In genomic region chr2:208062113-208062512, GRCh38 we compare ENCODE assay signal across 9 cellular contexts. TPM values are rescaled to one million over a fixed set of nuclear protein-coding genes. Genes with fewer than 3 reads are reported as not detected.
A peak's percentile ranks its signal among the peaks of the same experiment; 100 is the strongest.
DNase-seq lines count a peak whose midpoint lies in the region; ATAC-seq and TF ChIP-seq lines count a peak whose summit lies in the region.
"Had no signal": no experiment of that assay in that cellular context is flagged by ENCODE, and none has a peak within 500 bp of the region (broad histone marks: within the 10 kb centered on the region; RNA-seq: fewer than 3 reads in every experiment).

No MANE protein-coding gene starts in this region.

- in situ Hi-C loops in GM13977 (cut with MboI; ENCODE audit: low pct_unique_long_range_greater_than_20kb, low sequenced_read_pairs, unreplicated experiment), result loop anchor here (10.0 kb wide), 1 partner anchor 317 kb away; no protein-coding TSS in a partner anchor

- DNase-seq in Ammon's horn (ENCODE audit: low spot score) (peak; percentile 20), GM13977 (ENCODE audit: low spot score) (no peak), SJCRH30 (peak; percentile 34 to 62), glutamatergic neuron (no peak), HK-2 (ENCODE audit: unreplicated experiment) (no peak), GM19240 (ENCODE audit: insufficient read length, low spot score) (no peak)
- no peak for DNase-seq in activated CD8-positive, alpha-beta memory T cell treated with anti-CD3 and anti-CD28 coated beads, Interleukin-2, amount 50 U/mL, for 48 hours
- DNase-seq: aorta had no signal

- peak; percentile 40 for TF ChIP-seq CTCF in GM13977 (IDR thresholded peaks at IDR 0.05; ENCODE audit: extremely low read depth, insufficient read depth, missing control alignments)
- peak; percentile 31 for TF ChIP-seq CTCF in glutamatergic neuron (IDR thresholded peaks at IDR 0.05; ENCODE audit: partially characterized antibody, unreplicated experiment)

- no peaks in the 10 kb centered on the region for H3K27me3 ChIP-seq in SJCRH30

- no peaks in the 10 kb centered on the region for H3K36me3 Mint-ChIP-seq in glutamatergic neuron (ENCODE audit: unreplicated experiment)

- H3K27ac ChIP-seq in SJCRH30, result no peak overlapping the region

- H3K9me3 ChIP-seq in SJCRH30 (replicated peaks), result no peaks in the 10 kb centered on the region

- no peaks in the 10 kb centered on the region for H3K27me3 Mint-ChIP-seq in glutamatergic neuron (ENCODE audit: unreplicated experiment)

- H3K4me3 ChIP-seq in SJCRH30, result no peak overlapping the region

- H3K36me3 ChIP-seq in SJCRH30, result no peaks in the 10 kb centered on the region

- H3K27ac Mint-ChIP-seq in glutamatergic neuron (ENCODE audit: unreplicated experiment), result no peak overlapping the region

- no peak for ATAC-seq in GM18870 (IDR thresholded peaks at IDR 0.05; ENCODE audit: unreplicated experiment)

- H3K4me3 Mint-ChIP-seq in glutamatergic neuron (ENCODE audit: unreplicated experiment), result no peak overlapping the region

- H3K4me1 Mint-ChIP-seq in glutamatergic neuron (ENCODE audit: low read depth, unreplicated experiment), result no peaks in the 10 kb centered on the region

- H3K4me1 ChIP-seq in SJCRH30, result peaks cover 6% of the 10 kb centered on the region; the same call in 1 of the 2 replicates

- peaks cover 5% of the 10 kb centered on the region for H3K9me3 Mint-ChIP-seq in glutamatergic neuron (ENCODE audit: unreplicated experiment)

RNA-seq across cellular contexts. Expression of gene PLEKHM3, which starts 36.8 kb away (rescaled TPM):
- 5.1 and 6.1 TPM in 2 replicates for total RNA-seq in SJCRH30 (2014; rRNA removed; shearing (Covaris generic))
- 19.5 TPM for total RNA-seq in glutamatergic neuron (ENCODE audit: unreplicated experiment)

Comparison
In these comparisons a context has a peak if more than half of its experiments do, and no peak if none do; other contexts are left out.
1. DNase-seq: peak in Ammon's horn (single experiment) and SJCRH30 (2 of 2); none in GM13977 (single experiment), glutamatergic neuron (single experiment), HK-2 (single experiment), activated CD8-positive, alpha-beta memory T cell treated with anti-CD3 and anti-CD28 coated beads, Interleukin-2, amount 50 U/mL, for 48 hours (single experiment) and GM19240 (single experiment).